In the genomic region with DNA sequence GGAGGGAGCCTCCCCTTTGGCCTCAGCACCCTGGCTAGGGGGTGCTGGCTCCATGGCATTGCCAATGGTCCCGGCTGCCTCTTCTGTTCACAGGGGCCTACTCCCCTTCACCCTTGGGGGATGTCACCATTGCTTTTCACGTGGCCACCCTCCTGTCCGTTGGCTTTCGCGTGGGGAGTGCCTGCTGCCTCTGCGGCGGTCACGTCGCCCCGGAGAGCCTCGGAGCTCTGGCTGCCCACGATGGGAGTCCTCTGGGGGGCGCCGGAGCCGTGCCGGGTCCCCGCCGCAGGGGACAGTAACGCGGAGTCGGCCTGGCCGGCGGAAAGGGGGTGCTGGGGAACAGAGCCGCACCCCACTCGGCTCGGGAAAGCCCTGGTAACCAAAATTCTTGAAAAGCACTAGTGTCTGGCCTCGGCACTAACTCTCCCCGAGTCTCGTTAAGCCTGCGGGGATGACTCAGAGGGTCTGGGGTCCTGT, we compare ENCODE assay signal across 8 cellular contexts. TPM values are rescaled to one million over a fixed set of nuclear protein-coding genes. Genes with fewer than 3 reads are reported as not detected.
DNase-seq lines count a peak whose midpoint lies in the region; ATAC-seq and TF ChIP-seq lines count a peak whose summit lies in the region.

No MANE protein-coding gene starts in this region.

- H3K27ac ChIP-seq in PC-3 (ENCODE audit: low read length), result peak overlapping the region; percentile 45
- H3K27ac ChIP-seq in ascending aorta, result peak overlapping the region; percentile 91 to 95

- H3K27me3 ChIP-seq in PC-3 (ENCODE audit: low read length) (no peaks in the 10 kb centered on the region), ascending aorta (no peaks in the 10 kb centered on the region), skeletal muscle satellite cell (ENCODE audit: control insufficient read depth, insufficient read depth, low read length) (no peaks in the 10 kb centered on the region)

- peak overlapping the region; percentile 98 for H2AFZ ChIP-seq in PC-3 (ENCODE audit: low read length)

- H4K20me1 ChIP-seq in PC-3 (ENCODE audit: low read length), result no peaks in the 10 kb centered on the region

- H3F3A ChIP-seq in PC-3 (ENCODE audit: low read length, unreplicated experiment), result no peaks in the 10 kb centered on the region

- H3K4me3 ChIP-seq in PC-3 (ENCODE audit: low read length), result peak overlapping the region; percentile 95
- peak overlapping the region; percentile 68 to 93 for H3K4me3 ChIP-seq in ascending aorta
- peak overlapping the region; percentile 63 for H3K4me3 ChIP-seq in iPS-11a (ENCODE audit: low read depth, low read length)
- peak overlapping the region; percentile 83 for H3K4me3 ChIP-seq in skeletal muscle satellite cell (ENCODE audit: low read length)

- peak overlapping the region; percentile 90 for H3K4me2 ChIP-seq in PC-3 (ENCODE audit: low read length)
- peak overlapping the region; percentile 99 for H3K4me2 ChIP-seq in skeletal muscle satellite cell (ENCODE audit: low read length)

- ATAC-seq in HG02943 (IDR thresholded peaks at IDR 0.05; ENCODE audit: low read depth, unreplicated experiment) (peak; percentile 25), PC-3 (peak; percentile 6)

- H3K9me3 ChIP-seq in PC-3 (ENCODE audit: low read length), result no peaks in the 10 kb centered on the region
- no peaks in the 10 kb centered on the region for H3K9me3 ChIP-seq in ascending aorta
- no peaks in the 10 kb centered on the region for H3K9me3 ChIP-seq in skeletal muscle satellite cell (replicated peaks; ENCODE audit: low read length)

- H3K4me1 ChIP-seq in PC-3 (ENCODE audit: insufficient read depth, low read length) (peaks cover 20% of the 10 kb centered on the region; the same call in 1 of the 2 replicates), ascending aorta (peaks cover 0 to 5% of the 10 kb centered on the region in 2 donors), skeletal muscle satellite cell (ENCODE audit: control insufficient read depth, insufficient read depth, low read length) (peaks cover 10% of the 10 kb centered on the region)

- POLR2A ChIA-PET in PC-3 (lab: Charles Lee; ENCODE audit: unreplicated experiment), result no interaction called here

- H3K36me3 ChIP-seq in PC-3 (ENCODE audit: low read depth, low read length), result peaks cover 18% of the 10 kb centered on the region
- peaks cover 20 to 24% of the 10 kb centered on the region in 2 donors for H3K36me3 ChIP-seq in ascending aorta
- peaks cover 25% of the 10 kb centered on the region for H3K36me3 ChIP-seq in skeletal muscle satellite cell (ENCODE audit: insufficient read depth, low read length)

- TF ChIP-seq CTCF in PC-3 (conservative IDR thresholded peaks at IDR 0.05; ENCODE audit: low read depth, low read length), result peak; percentile 34
- TF ChIP-seq CTCF in ascending aorta (IDR thresholded peaks at IDR 0.05), result peak in 2 of 3 experiments; percentile 20 to 34

- TSS peak; percentile 88 for BruUV-seq in PC-3 (replicated peaks; lab: Mats Ljungman, UMichigan)

- DNase-seq in NOMO-1 (lab: John Stamatoyannopoulos, UW; ENCODE audit: unreplicated experiment in 2 of 2) (peak; percentile 11 to 61), NOMO-1 treated with dmso at 0.1 percent for 144 hours (lab: John Stamatoyannopoulos, UW; ENCODE audit: unreplicated experiment) (no peak), PC-3 (no peak), ascending aorta (ENCODE audit: low spot score in 2 of 2) (no peak), NCI-H2196 (lab: John Stamatoyannopoulos, UW; ENCODE audit: unreplicated experiment) (no peak)

- CTCF ChIA-PET in PC-3 (lab: Charles Lee), result interaction anchor here (0.5 kb wide), 1 partner anchor 53 kb away, joined by 3 read pairs; no protein-coding TSS in a partner anchor

- H3K79me2 ChIP-seq in PC-3 (ENCODE audit: low read length), result peaks cover 10% of the 10 kb centered on the region

- peak overlapping the region; percentile 92 for H3K9ac ChIP-seq in PC-3 (ENCODE audit: low read length)
- peak overlapping the region; percentile 90 for H3K9ac ChIP-seq in skeletal muscle satellite cell (ENCODE audit: low read depth, low read length)

- intact Hi-C loops in PC-3 (cut with micrococcal nuclease), result loop anchor here (5.0 kb wide), 1 partner anchor 241 kb away; the partner anchor contains the start of gene ARFGEF3
- intact Hi-C loops in ascending aorta (cut with DNase I), result loop anchor here (5.0 to 10.0 kb wide), 3 partner anchors 296 to 539 kb away; partner anchors contain the start of genes CCDC28A, PERP and TNFAIP3

- no peaks in the 10 kb centered on the region for H3K9me2 ChIP-seq in PC-3 (replicated peaks; ENCODE audit: low read length)

RNA-seq across cellular contexts. Expression of gene HEBP2, which starts 0.7 kb away (rescaled TPM):
- total RNA-seq in PC-3 (2014; rRNA removed), result 58.9 and 74.6 TPM in 2 replicates
- total RNA-seq in ascending aorta, result 63.2 TPM
- total RNA-seq in skeletal muscle satellite cell (2012; rRNA removed), result 12.2 and 14.9 TPM in 2 replicates

RNA-seq across cellular contexts. Expression of gene SMIM28, which starts 25.7 kb away (rescaled TPM):
- total RNA-seq in PC-3 (2014; rRNA removed) (not detected in 2 replicates), ascending aorta (not detected)
- not detected in 2 replicates for total RNA-seq in skeletal muscle satellite cell (2012; rRNA removed)

Comparison
In these comparisons a context has a peak if more than half of its experiments do, and no peak if none do; other contexts are left out.
1. DNase-seq: peak in NOMO-1 (2 of 2); none in NOMO-1 treated with dmso at 0.1 percent for 144 hours (single experiment), PC-3 (single experiment), ascending aorta (0 of 2) and NCI-H2196 (single experiment).
2. Peak in every context shown above with its lines, with median percentiles within 50 percentile points of each other: H3K4me3 ChIP-seq.